ENCODE assay signal across 10 cellular contexts in genomic region chr11:76665172-76665571, GRCh38. TPM values are rescaled to one million over a fixed set of nuclear protein-coding genes. Genes with fewer than 3 reads are reported as not detected.
DNase-seq lines count a peak whose midpoint lies in the region; ATAC-seq and TF ChIP-seq lines count a peak whose summit lies in the region.
"Had no signal": no experiment of that assay in that cellular context is flagged by ENCODE, and none has a peak within 500 bp of the region (broad histone marks: within the 10 kb centered on the region; RNA-seq: fewer than 3 reads in every experiment).

No MANE protein-coding gene starts in this region.

- H3K36me3 Mint-ChIP-seq in activated CD4-positive, alpha-beta T cell treated with anti-CD3 and anti-CD28 coated beads, Interleukin-2, amount 10 ng/mL, durations not matched to agents 7 days and 5 days (ENCODE audit: low read depth) = no peaks in the 10 kb centered on the region
- peaks cover 5% of the 10 kb centered on the region for H3K36me3 Mint-ChIP-seq in T-helper 17 cell (ENCODE audit: low read depth)
- peaks cover 90% of the 10 kb centered on the region for H3K36me3 Mint-ChIP-seq in stimulated activated memory B cell treated with anti-CD40 and anti-IgM and Interleukin-4, amounts not matched to agents 10 μg/mL and 1 μg/mL and 100 μg/mL, for 72 hours

- no peak overlapping the region for H3K4me3 Mint-ChIP-seq in activated CD4-positive, alpha-beta T cell treated with anti-CD3 and anti-CD28 coated beads, Interleukin-2, amount 10 ng/mL, durations not matched to agents 7 days and 5 days
- peak overlapping the region; percentile 60 for H3K4me3 Mint-ChIP-seq in T-helper 17 cell
- peak overlapping the region; percentile 34 for H3K4me3 Mint-ChIP-seq in stimulated activated memory B cell treated with anti-CD40 and anti-IgM and Interleukin-4, amounts not matched to agents 10 μg/mL and 1 μg/mL and 100 μg/mL, for 72 hours

- peak overlapping the region; percentile 73 for H3K27ac Mint-ChIP-seq in activated CD4-positive, alpha-beta T cell treated with anti-CD3 and anti-CD28 coated beads, Interleukin-2, amount 10 ng/mL, durations not matched to agents 7 days and 5 days
- H3K27ac Mint-ChIP-seq in T-helper 17 cell = peak overlapping the region; percentile 74
- peak overlapping the region; percentile 13 for H3K27ac Mint-ChIP-seq in stimulated activated memory B cell treated with anti-CD40 and anti-IgM and Interleukin-4, amounts not matched to agents 10 μg/mL and 1 μg/mL and 100 μg/mL, for 72 hours

- H3K27me3 ChIP-seq in heart right ventricle = peaks cover 0 to 18% (median 0%) of the 10 kb centered on the region in 7 donors
- H3K27me3 ChIP-seq: SJSA1 had no signal

- POLR2A ChIA-PET in activated CD4-positive, alpha-beta T cell treated with anti-CD3 and anti-CD28 coated beads, Interleukin-2, amount 10 ng/mL, durations not matched to agents 7 days and 5 days (lab: Charles Lee) = no interaction called here

- H3K4me1 Mint-ChIP-seq in activated CD4-positive, alpha-beta T cell treated with anti-CD3 and anti-CD28 coated beads, Interleukin-2, amount 10 ng/mL, durations not matched to agents 7 days and 5 days = peaks cover 23% of the 10 kb centered on the region
- peaks cover 40% of the 10 kb centered on the region for H3K4me1 Mint-ChIP-seq in T-helper 17 cell
- peaks cover 70% of the 10 kb centered on the region for H3K4me1 Mint-ChIP-seq in stimulated activated memory B cell treated with anti-CD40 and anti-IgM and Interleukin-4, amounts not matched to agents 10 μg/mL and 1 μg/mL and 100 μg/mL, for 72 hours

- peaks cover 21% of the 10 kb centered on the region for H3K27me3 Mint-ChIP-seq in activated CD4-positive, alpha-beta T cell treated with anti-CD3 and anti-CD28 coated beads, Interleukin-2, amount 10 ng/mL, durations not matched to agents 7 days and 5 days
- H3K27me3 Mint-ChIP-seq in T-helper 17 cell = peaks cover 30% of the 10 kb centered on the region
- peaks cover 81% of the 10 kb centered on the region for H3K27me3 Mint-ChIP-seq in stimulated activated memory B cell treated with anti-CD40 and anti-IgM and Interleukin-4, amounts not matched to agents 10 μg/mL and 1 μg/mL and 100 μg/mL, for 72 hours

- peaks cover 10 to 67% (median 52%) of the 10 kb centered on the region in 9 donors for H3K4me1 ChIP-seq in heart right ventricle

- peak overlapping the region; percentile 31 to 96 (median 78) for H3K27ac ChIP-seq in heart right ventricle
- H3K27ac ChIP-seq: KMS-11, SJSA1 had no signal

- intact Hi-C loops in heart right ventricle (cut with DNase I) = loop anchor here in 3 of 10 donors (5.0 kb wide), 2 partner anchors 33 to 48 kb away; no protein-coding TSS in a partner anchor

- WGBS in heart right ventricle, 2 donors = 69 to 77% methylated on average over 2 of the region's 2 CpGs

- H3K36me3 ChIP-seq in heart right ventricle = peaks cover 0 to 53% (median 7%) of the 10 kb centered on the region in 9 donors
- H3K36me3 ChIP-seq: SJSA1 had no signal

- DNase-seq in activated CD4-positive, alpha-beta T cell treated with anti-CD3 and anti-CD28 coated beads, Interleukin-2, amount 10 ng/mL, durations not matched to agents 7 days and 5 days = no peak
- DNase-seq in activated CD4-positive, alpha-beta T cell treated with anti-CD3 and anti-CD28 coated beads, Interleukin-2, amount 50 U/mL, for 48 hours = no peak
- DNase-seq in T-helper 17 cell (no peak), heart right ventricle (no peak), NCI-H146 treated with DMSO at 0.1 percent for 48 hours (lab: John Stamatoyannopoulos, UW; ENCODE audit: unreplicated experiment) (no peak), retina (no peak), amniotic stem cell (lab: John Stamatoyannopoulos, UW) (no peak)

- no peaks in the 10 kb centered on the region for H3K9me3 ChIP-seq in T-helper 17 cell (ENCODE audit: control insufficient read depth, low read length, poor library complexity, severe bottlenecking)
- H3K9me3 ChIP-seq in heart right ventricle = no peaks in the 10 kb centered on the region
- H3K9me3 ChIP-seq: SJSA1 had no signal

- H3K9me3 Mint-ChIP-seq in activated CD4-positive, alpha-beta T cell treated with anti-CD3 and anti-CD28 coated beads, Interleukin-2, amount 10 ng/mL, durations not matched to agents 7 days and 5 days = no peaks in the 10 kb centered on the region
- H3K9me3 Mint-ChIP-seq in stimulated activated memory B cell treated with anti-CD40 and anti-IgM and Interleukin-4, amounts not matched to agents 10 μg/mL and 1 μg/mL and 100 μg/mL, for 72 hours = no peaks in the 10 kb centered on the region

- peak overlapping the region in 1 of 10 donors; percentile 68 for H3K4me3 ChIP-seq in heart right ventricle
- H3K4me3 ChIP-seq: SJSA1 had no signal

- CTCF ChIA-PET in activated CD4-positive, alpha-beta T cell treated with anti-CD3 and anti-CD28 coated beads, Interleukin-2, amount 10 ng/mL, durations not matched to agents 7 days and 5 days (lab: Charles Lee) = interaction anchor here (1.6 kb wide), 1 partner anchor 9 kb away, joined by 5 read pairs; no protein-coding TSS in a partner anchor

- no peak for TF ChIP-seq CTCF in heart right ventricle (IDR thresholded peaks at IDR 0.05)

- peak; percentile 39 for ATAC-seq in T-helper 17 cell
- ATAC-seq in heart right ventricle = no peak
- ATAC-seq in stimulated activated memory B cell treated with anti-CD40 and anti-IgM and Interleukin-4, amounts not matched to agents 10 μg/mL and 1 μg/mL and 100 μg/mL, for 72 hours = no peak

RNA-seq across cellular contexts. Expression of gene LRRC32, which starts 5.4 kb away (rescaled TPM):
- total RNA-seq in activated CD4-positive, alpha-beta T cell treated with anti-CD3 and anti-CD28 coated beads, Interleukin-2, amount 10 ng/mL, durations not matched to agents 7 days and 5 days = under 1 TPM; 0.82 to 0.87 TPM
- total RNA-seq in T-helper 17 cell (10 to 100 TPM in 1 of 2 donors, 1 to 10 TPM in 1; 3.2 to 11.5 TPM), heart right ventricle (10 to 100 TPM; 16.7 to 61.3 (median 31.5) TPM)
- 100 to 1,000 TPM in 1 of 2 donors, 10 to 100 TPM in 1; 62.4 to 215 TPM for polyA plus RNA-seq in heart right ventricle

Comparison
In these comparisons a context has a peak if more than half of its experiments do, and no peak if none do; other contexts are left out.
1. H3K27ac Mint-ChIP-seq: peak in every context shown above with its lines; median percentile 74 in T-helper 17 cell; 73 in activated CD4-positive, alpha-beta T cell treated with anti-CD3 and anti-CD28 coated beads, Interleukin-2, amount 10 ng/mL, durations not matched to agents 7 days and 5 days; 13 in stimulated activated memory B cell treated with anti-CD40 and anti-IgM and Interleukin-4, amounts not matched to agents 10 μg/mL and 1 μg/mL and 100 μg/mL, for 72 hours.